ENCODE assay signal across 32 cellular contexts in the genomic region with DNA sequence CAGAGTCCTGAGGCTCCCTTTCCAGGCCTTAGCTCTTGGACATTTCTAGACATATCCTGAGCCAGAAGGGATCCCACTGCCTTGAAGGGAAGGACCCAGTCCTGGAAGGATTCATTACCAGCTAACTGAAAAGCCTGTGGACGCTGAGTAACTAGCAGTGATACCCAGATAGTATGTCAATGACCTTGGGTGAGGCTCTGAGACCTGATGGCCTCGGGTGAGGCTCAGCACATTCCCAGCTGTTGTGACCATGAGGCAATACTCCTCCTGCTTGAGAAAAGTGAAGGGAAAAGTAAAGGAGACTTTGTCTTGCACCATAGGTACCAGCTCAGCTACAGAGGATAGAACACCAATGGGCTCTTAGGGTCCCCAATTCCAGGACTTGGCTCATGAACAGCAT.
"Had no signal": no experiment of that assay in that cellular context is flagged by ENCODE, and none has a peak within 500 bp of the region (broad histone marks: within the 10 kb centered on the region; RNA-seq: fewer than 3 reads in every experiment).

No MANE protein-coding gene starts in this region.

- H3K36me3 ChIP-seq: neural progenitor cell, ovary, right lobe of liver, sigmoid colon, spleen, suprapubic skin, tibial artery, transverse colon, upper lobe of right lung, uterus had no signal

- H3K4me3 ChIP-seq: neural progenitor cell, ovary, psoas muscle, right lobe of liver, sigmoid colon, skin epidermis, smooth muscle cell, spleen, suprapubic skin, testis, tibial artery, transverse colon, upper lobe of right lung, uterus had no signal

- H3K27me3 Mint-ChIP-seq: progenitor cell of endocrine pancreas; stimulated activated memory B cell treated with anti-CD40 and anti-IgM and Interleukin-4, amounts not matched to agents 10 μg/mL and 1 μg/mL and 100 μg/mL, for 72 hours; stimulated activated naive CD8-positive, alpha-beta T cell treated with anti-CD3 and anti-CD28 coated beads, Interleukin-15, amount 100 ng/mL, for 72 hours; type B pancreatic cell had no signal

- H2AFZ ChIP-seq: neural progenitor cell, parathyroid adenoma had no signal

- ATAC-seq: natural killer cell; psoas muscle; right cardiac atrium; right lobe of liver; stimulated activated memory B cell treated with anti-CD40 and anti-IgM and Interleukin-4, amounts not matched to agents 10 μg/mL and 1 μg/mL and 100 μg/mL, for 72 hours; stimulated activated naive CD8-positive, alpha-beta T cell treated with anti-CD3 and anti-CD28 coated beads, Interleukin-15, amount 100 ng/mL, for 72 hours; stimulated activated naive CD8-positive, alpha-beta T cell treated with anti-CD3 and anti-CD28 coated beads, Interleukin-15, Interleukin-2, amounts not matched to agents 100 U/mL and 50 U/mL, for 24 hours; upper lobe of right lung had no signal

- H3K9me3 ChIP-seq: ovary, psoas muscle, right lobe of liver, sigmoid colon, suprapubic skin, testis, transverse colon, upper lobe of right lung, uterus had no signal

- H3K9ac ChIP-seq: neural progenitor cell, parathyroid adenoma had no signal

- H3K27ac Mint-ChIP-seq: natural killer cell; nephron; neural progenitor cell; progenitor cell of endocrine pancreas; stimulated activated memory B cell treated with anti-CD40 and anti-IgM and Interleukin-4, amounts not matched to agents 10 μg/mL and 1 μg/mL and 100 μg/mL, for 72 hours; stimulated activated naive CD8-positive, alpha-beta T cell treated with anti-CD3 and anti-CD28 coated beads, Interleukin-15, amount 100 ng/mL, for 72 hours; type B pancreatic cell had no signal

- H3K27ac ChIP-seq: neural progenitor cell, ovary, parathyroid adenoma, psoas muscle, right lobe of liver, sigmoid colon, skin epidermis, spleen, suprapubic skin, testis, tibial artery, transverse colon, upper lobe of right lung, uterus had no signal

- H3K36me3 Mint-ChIP-seq: natural killer cell; neural progenitor cell; stimulated activated memory B cell treated with anti-CD40 and anti-IgM and Interleukin-4, amounts not matched to agents 10 μg/mL and 1 μg/mL and 100 μg/mL, for 72 hours; type B pancreatic cell had no signal

- H3K4me1 Mint-ChIP-seq: natural killer cell; stimulated activated memory B cell treated with anti-CD40 and anti-IgM and Interleukin-4, amounts not matched to agents 10 μg/mL and 1 μg/mL and 100 μg/mL, for 72 hours; stimulated activated naive CD8-positive, alpha-beta T cell treated with anti-CD3 and anti-CD28 coated beads, Interleukin-15, amount 100 ng/mL, for 72 hours had no signal

- H3K4me2 ChIP-seq: neural progenitor cell, smooth muscle cell had no signal

- H3K4me3 Mint-ChIP-seq: natural killer cell; nephron; neural progenitor cell; stimulated activated memory B cell treated with anti-CD40 and anti-IgM and Interleukin-4, amounts not matched to agents 10 μg/mL and 1 μg/mL and 100 μg/mL, for 72 hours; stimulated activated naive CD8-positive, alpha-beta T cell treated with anti-CD3 and anti-CD28 coated beads, Interleukin-15, amount 100 ng/mL, for 72 hours; type B pancreatic cell had no signal

- DNase-seq: natural killer cell; occipital lobe; ovary; posterior cingulate gyrus; psoas muscle; right cardiac atrium; right lobe of liver; sigmoid colon; spleen; stimulated activated CD4-positive, alpha-beta T cell treated with anti-CD3 and anti-CD28 coated beads, Interleukin-12 subunit alpha, Interleukin-12 subunit beta, amount 100 ng/mL, for 4 hours; stimulated activated CD4-positive, alpha-beta T cell treated with anti-CD3 and anti-CD28 coated beads, Interleukin-1b, Interleukin-23, amount 100 ng/mL, for 48 hours; stimulated activated CD4-positive, alpha-beta T cell treated with anti-CD3 and anti-CD28 coated beads, Interleukin-4, amount 100 ng/mL, for 1 hour; stimulated activated CD4-positive, alpha-beta T cell treated with anti-CD3 and anti-CD28 coated beads, Interleukin-4, amount 100 ng/mL, for 4 hours; stimulated activated CD8-positive, alpha-beta memory T cell treated with anti-CD3 and anti-CD28 coated beads, Interleukin-4, amount 100 ng/mL, for 48 hours; stimulated activated naive CD4-positive, alpha-beta T cell; stimulated activated naive CD8-positive, alpha-beta T cell treated with anti-CD3 and anti-CD28 coated beads, Interleukin-15, amount 100 ng/mL, for 72 hours; stimulated activated naive CD8-positive, alpha-beta T cell treated with anti-CD3 and anti-CD28 coated beads, Interleukin-15, Interleukin-2, amounts not matched to agents 100 U/mL and 50 U/mL, for 24 hours; substantia nigra; testis; tibial artery; transverse colon; upper lobe of right lung; uterus had no signal

- H3K9me3 Mint-ChIP-seq: neural progenitor cell, type B pancreatic cell had no signal

- H3K79me2 ChIP-seq: parathyroid adenoma had no signal

- H3K27me3 ChIP-seq: neural progenitor cell, ovary, right lobe of liver, sigmoid colon, spleen, suprapubic skin, testis, tibial artery, transverse colon, upper lobe of right lung, uterus had no signal

- H3K4me1 ChIP-seq: parathyroid adenoma, psoas muscle, right lobe of liver, spleen, suprapubic skin, testis, transverse colon, upper lobe of right lung, uterus had no signal
